ENCODE assay signal across 19 cellular contexts in the genomic region with DNA sequence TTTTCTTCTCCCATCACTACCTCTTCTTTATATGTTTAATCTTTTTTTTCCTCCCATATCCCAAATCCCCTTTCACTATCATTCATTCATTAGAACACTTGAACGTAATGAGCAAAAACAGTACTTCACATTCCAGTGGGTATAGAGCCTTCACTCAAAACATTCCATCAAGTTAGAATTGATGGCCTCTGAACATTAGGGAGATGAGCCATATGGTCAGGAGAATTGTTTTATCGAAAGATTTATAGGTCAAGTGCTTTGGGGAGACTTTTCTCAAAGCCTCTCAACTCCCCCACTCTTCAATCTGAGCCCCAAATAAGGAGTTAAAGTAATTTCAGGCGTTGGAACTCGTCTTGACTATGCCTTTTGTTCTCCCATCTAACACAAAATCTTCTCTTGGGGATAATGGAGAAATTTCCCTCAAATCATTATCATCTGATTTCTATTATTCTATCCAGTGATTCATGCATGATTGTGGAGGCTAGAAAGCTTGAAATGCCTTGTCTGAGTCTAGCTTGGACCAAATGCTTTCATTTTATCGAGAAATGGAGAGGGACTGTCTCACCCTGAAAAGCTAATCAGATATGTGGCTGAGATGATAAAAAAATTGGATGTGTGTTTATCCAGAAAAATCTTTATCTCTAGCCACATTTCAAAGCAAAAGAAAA.
A peak's percentile ranks its signal among the peaks of the same experiment; 100 is the strongest.
DNase-seq lines count a peak whose midpoint lies in the region; ATAC-seq, FAIRE-seq and TF ChIP-seq lines count a peak whose summit lies in the region.
"Had no signal": no experiment of that assay in that cellular context is flagged by ENCODE, and none has a peak within 500 bp of the region (broad histone marks: within the 10 kb centered on the region; RNA-seq: fewer than 3 reads in every experiment).

No MANE protein-coding gene starts in this region.

- H4K91ac ChIP-seq in IMR-90 (ENCODE audit: insufficient read depth, low read depth, low read length), result no peak overlapping the region; the same call in 1 of the 2 replicates
- H4K91ac ChIP-seq in H1 (replicated peaks; ENCODE audit: insufficient read length, low read length), result no peak overlapping the region

- DNase-seq in AG20443 (ENCODE audit: low spot score), result peak; percentile 38
- peak; percentile 67 for DNase-seq in IMR-90
- DNase-seq in H1 (ENCODE audit: low read depth in 1 of 2, low spot score in 2 of 2), result no peak
- DNase-seq in mesothelial cell of epicardium (ENCODE audit: low spot score in 2 of 2, unreplicated experiment in 2 of 2), result no peak
- DNase-seq in activated naive CD4-positive, alpha-beta T cell treated with anti-CD3 and anti-CD28 coated beads for 36 hours, result no peak
- no peak for DNase-seq in GDM1 (lab: John Stamatoyannopoulos, UW)
- DNase-seq in NCI-H1694 treated with DMSO at 0.1 percent for 48 hours (lab: John Stamatoyannopoulos, UW), result no peak
- DNase-seq in ovary, result no peak
- DNase-seq: CD4-positive, alpha-beta T cell; DMS53; NCI-H1436 treated with DMSO at 0.1 percent for 48 hours; NCI-H2081 treated with DMSO at 0.1 percent for 48 hours; NCI-H510A; NCI-H82 had no signal

- H3K36me3 ChIP-seq in IMR-90 (ENCODE audit: control insufficient read depth, insufficient read depth, low read length) (no peaks in the 10 kb centered on the region), H1 (ENCODE audit: control insufficient read depth in 2 of 4, insufficient read depth in 4 of 4, low read length in 3 of 4) (no peaks in the 10 kb centered on the region), ovary (no peaks in the 10 kb centered on the region)

- H2BK20ac ChIP-seq in IMR-90 (ENCODE audit: low read depth, low read length) (no peak overlapping the region), H1 (ENCODE audit: low read length) (no peak overlapping the region)

- H3K4me1 Mint-ChIP-seq in mesothelial cell of epicardium, result peaks cover 51% of the 10 kb centered on the region
- no peaks in the 10 kb centered on the region for H3K4me1 Mint-ChIP-seq in activated naive CD4-positive, alpha-beta T cell treated with anti-CD3 and anti-CD28 coated beads for 36 hours (ENCODE audit: low read depth)

- no peaks in the 10 kb centered on the region for H3K9me3 Mint-ChIP-seq in mesothelial cell of epicardium
- no peaks in the 10 kb centered on the region for H3K9me3 Mint-ChIP-seq in activated naive CD4-positive, alpha-beta T cell treated with anti-CD3 and anti-CD28 coated beads for 36 hours
- H3K9me3 Mint-ChIP-seq: CD4-positive, alpha-beta T cell had no signal

- peaks cover 10% of the 10 kb centered on the region; the same call in 1 of the 2 replicates for H3K9me1 ChIP-seq in IMR-90 (ENCODE audit: insufficient read depth, low read length)

- H3K9me3 ChIP-seq in IMR-90 (ENCODE audit: control insufficient read depth, insufficient read depth, low read length), result no peaks in the 10 kb centered on the region
- H3K9me3 ChIP-seq in H1 (ENCODE audit: insufficient read depth in 2 of 2, low read depth in 1 of 2, low read length in 1 of 2), result no peaks in the 10 kb centered on the region
- no peaks in the 10 kb centered on the region for H3K9me3 ChIP-seq in ovary
- H3K9me3 ChIP-seq: A549 had no signal

- H3K23me2 ChIP-seq in H1 (ENCODE audit: low read depth, low read length), result no peaks in the 10 kb centered on the region

- H2BK120ac ChIP-seq in IMR-90 (ENCODE audit: low read depth, low read length) (no peak overlapping the region), H1 (replicated peaks; ENCODE audit: low read depth, low read length) (no peak overlapping the region)

- no TSS peak for BruUV-seq in IMR-90 (replicated peaks; lab: Mats Ljungman, UMichigan)

- no peak for TF ChIP-seq POLR2A in IMR-90 (IDR thresholded peaks at IDR 0.05; ENCODE audit: low read depth, low read length)
- no peak for TF ChIP-seq POLR2A in H1 (IDR thresholded peaks at IDR 0.05; ENCODE audit: control extremely low read depth in 1 of 2, low read depth in 2 of 2, low read length in 2 of 2)
- no peak for TF ChIP-seq POLR2A in ovary (IDR thresholded peaks at IDR 0.05)

- H3K23ac ChIP-seq in IMR-90 (ENCODE audit: low read depth, low read length), result no peak overlapping the region; the same call in 1 of the 2 replicates
- no peak overlapping the region for H3K23ac ChIP-seq in H1 (ENCODE audit: insufficient read length)

- H2AFZ ChIP-seq in IMR-90 (replicated peaks; ENCODE audit: low read length, poor library complexity), result no peak overlapping the region
- no peak overlapping the region for H2AFZ ChIP-seq in H1 (ENCODE audit: low read length)

- H3K27me3 ChIP-seq in IMR-90 (ENCODE audit: control insufficient read depth, insufficient read depth, low read length) (no peaks in the 10 kb centered on the region), H1 (replicated peaks in 1 of 4; ENCODE audit: control insufficient read depth in 3 of 4, extremely low read depth in 1 of 4, insufficient read depth in 3 of 4, low read length in 3 of 4) (peaks cover 0 to 2% (median 0%) of the 10 kb centered on the region in 4 experiments; a peak in 1 of 7 replicates), ovary (no peaks in the 10 kb centered on the region)

- WGBS in IMR-90 (ENCODE audit: extremely low coverage in 2 of 2, insufficient read length in 1 of 2), 2 experiments, result 100% methylated on average over 1 of the region's 5 CpGs; no CpG with 5 or more reads in 1 of the 2 experiments
- WGBS in H1 (ENCODE audit: extremely low coverage in 1 of 2, insufficient coverage in 1 of 2, insufficient read length in 1 of 2, insufficient replicate concordance in 2 of 2, low coverage in 1 of 2, low lambda C conversion rate in 2 of 2, missing lambda C conversion rate in 1 of 2), 2 experiments, result 67 to 100% methylated on average over 1 to 5 of the region's 5 CpGs
- 68 to 91% (median 73%) methylated on average over 5 of the region's 5 CpGs for WGBS in ovary, 3 donors

- FAIRE-seq in H1 (lab: Jason Lieb, UNC), result peak; percentile 32
- FAIRE-seq: A549, GM12878, HepG2 had no signal

- H4K8ac ChIP-seq in IMR-90 (ENCODE audit: low read depth in 2 of 2, low read length in 2 of 2), result no peak overlapping the region; a peak in 1 of 4 replicates
- no peak overlapping the region for H4K8ac ChIP-seq in H1 (ENCODE audit: extremely low read depth, insufficient read depth, low read length)

- CTCF ChIA-PET in IMR-90 (lab: Yijun Ruan, JAX), result no interaction called here
- CTCF ChIA-PET in H1 (lab: Charles Lee; ENCODE audit: partially characterized antibody), result interaction anchor here (0.7 to 1.3 kb wide), 2 partner anchors 48 to 291 kb away, joined by 3 to 4 read pairs; no protein-coding TSS in a partner anchor
- CTCF ChIA-PET in activated naive CD4-positive, alpha-beta T cell treated with anti-CD3 and anti-CD28 coated beads for 36 hours (lab: Charles Lee), result no interaction called here

- no peak overlapping the region for H3K27ac ChIP-seq in IMR-90 (ENCODE audit: insufficient read depth, low read length)
- H3K27ac ChIP-seq in H1 (ENCODE audit: low read depth, low read length), result no peak overlapping the region
- no peak overlapping the region for H3K27ac ChIP-seq in ovary
- H3K27ac ChIP-seq: A549, KMS-11 had no signal

- intact Hi-C loops in IMR-90 (cut with micrococcal nuclease) (no loop called here), ovary (cut with DNase I) (no loop called here)
- intact Hi-C loops in activated naive CD4-positive, alpha-beta T cell treated with anti-CD3 and anti-CD28 coated beads for 36 hours (cut with micrococcal nuclease), result no loop called here

- in situ Hi-C loops in IMR-90 (cut with MboI; ENCODE audit: low sequenced_read_pairs), result no loop called here

- H3K79me1 ChIP-seq in IMR-90 (ENCODE audit: low read depth in 1 of 2, low read length in 2 of 2) (no peaks in the 10 kb centered on the region), H1 (ENCODE audit: low read depth, low read length) (no peaks in the 10 kb centered on the region)

- H2AK5ac ChIP-seq in IMR-90 (ENCODE audit: low read depth, low read length) (no peak overlapping the region), H1 (ENCODE audit: low read depth, low read length) (no peak overlapping the region)

- no peaks in the 10 kb centered on the region for H3K79me2 ChIP-seq in H1 (ENCODE audit: control insufficient read depth in 1 of 2, insufficient read depth in 2 of 2, low read length in 2 of 2)

- peak overlapping the region; percentile 3 for H2BK5ac ChIP-seq in IMR-90 (ENCODE audit: low read depth, low read length, poor library complexity, severe bottlenecking)
- H2BK5ac ChIP-seq in H1 (ENCODE audit: low read depth, low read length), result no peak overlapping the region

- no peaks in the 10 kb centered on the region for H3K27me3 Mint-ChIP-seq in mesothelial cell of epicardium (ENCODE audit: low read depth)
- peaks cover 10% of the 10 kb centered on the region for H3K27me3 Mint-ChIP-seq in activated naive CD4-positive, alpha-beta T cell treated with anti-CD3 and anti-CD28 coated beads for 36 hours (ENCODE audit: low read depth)

- ATAC-seq in IMR-90 (ENCODE audit: low read depth), result no peak
- ATAC-seq: A549, GM12878, HCT116, HepG2 had no signal

- H3K56ac ChIP-seq in IMR-90 (ENCODE audit: extremely low read depth, insufficient read depth, low read length), result no peak overlapping the region
- H3K56ac ChIP-seq in H1 (replicated peaks; ENCODE audit: insufficient read length, low read depth, low read length), result no peak overlapping the region

- no peaks in the 10 kb centered on the region for H4K20me1 ChIP-seq in IMR-90 (ENCODE audit: insufficient read depth, low read length)
- H4K20me1 ChIP-seq in H1 (replicated peaks in 1 of 2; ENCODE audit: control insufficient read depth in 1 of 2, insufficient read depth in 2 of 2, low read length in 2 of 2), result no peaks in the 10 kb centered on the region

- H4K5ac ChIP-seq in IMR-90 (ENCODE audit: low read depth, low read length) (peak overlapping the region; percentile 35; the same call in 1 of the 2 replicates), H1 (ENCODE audit: insufficient read length, low read depth, low read length) (no peak overlapping the region)

- peaks cover 25% of the 10 kb centered on the region for H3K4me1 ChIP-seq in IMR-90 (ENCODE audit: control insufficient read depth, insufficient read depth, low read length)
- H3K4me1 ChIP-seq in H1 (replicated peaks in 1 of 4; ENCODE audit: control insufficient read depth in 3 of 4, insufficient read depth in 4 of 4, low read length in 3 of 4), result peaks cover 5 to 14% (median 10%) of the 10 kb centered on the region in 4 experiments; a peak in 5 of 7 replicates
- peaks cover 13% of the 10 kb centered on the region for H3K4me1 ChIP-seq in ovary (ENCODE audit: insufficient read depth)
- H3K4me1 ChIP-seq: A549 had no signal

- no peak overlapping the region for H2AK9ac ChIP-seq in IMR-90 (replicated peaks; ENCODE audit: low read depth, low read length, poor library complexity)

- POLR2A ChIA-PET in IMR-90 (lab: Charles Lee; ENCODE audit: unreplicated experiment) (no interaction called here), H1 (lab: Charles Lee; ENCODE audit: partially characterized antibody) (interaction anchor here (0.6 kb wide), 1 partner anchor 1318 kb away, joined by 3 read pairs; no protein-coding TSS in a partner anchor)

- no peaks in the 10 kb centered on the region for H3K36me3 Mint-ChIP-seq in mesothelial cell of epicardium
- no peaks in the 10 kb centered on the region for H3K36me3 Mint-ChIP-seq in activated naive CD4-positive, alpha-beta T cell treated with anti-CD3 and anti-CD28 coated beads for 36 hours (ENCODE audit: low read depth)

- TF ChIP-seq CTCF in IMR-90 (conservative IDR thresholded peaks at IDR 0.05; ENCODE audit: low read depth, low read length) (no peak), H1 (IDR thresholded peaks at IDR 0.05; ENCODE audit: control extremely low read depth in 1 of 3, insufficient read depth in 1 of 3, low read depth in 1 of 3, low read length in 3 of 3) (no peak), mesothelial cell of epicardium (IDR thresholded peaks at IDR 0.05; ENCODE audit: unreplicated experiment) (no peak), ovary (IDR thresholded peaks at IDR 0.05) (no peak)

- TF ChIP-seq EP300 in H1 (IDR thresholded peaks at IDR 0.05; ENCODE audit: borderline replicate concordance in 1 of 2, low read depth in 2 of 2, low read length in 2 of 2), result no peak
- TF ChIP-seq EP300 in ovary (IDR thresholded peaks at IDR 0.05), result no peak

- TF ChIP-seq RAD21 in IMR-90 (IDR thresholded peaks at IDR 0.05; ENCODE audit: low read length) (no peak), H1 (IDR thresholded peaks at IDR 0.05 in 1 of 2, conservative IDR thresholded peaks at IDR 0.05 in 1 of 2; ENCODE audit: low read depth in 2 of 2, low read length in 2 of 2) (no peak)

- 0 out of 2 replicates have a peak overlapping the region, but pooled peaks have one; percentile 13 for H3K14ac ChIP-seq in IMR-90 (replicated peaks; ENCODE audit: low read depth, low read length)
- H3K14ac ChIP-seq in H1 (ENCODE audit: insufficient read length), result no peak overlapping the region

- H3K4me2 ChIP-seq in IMR-90 (ENCODE audit: low read depth, low read length) (peak overlapping the region; percentile 11; the same call in 1 of the 2 replicates), H1 (ENCODE audit: insufficient read depth in 1 of 2, low read depth in 2 of 2, low read length in 2 of 2) (no peak overlapping the region)
- H3K4me2 ChIP-seq: A549, KMS-11 had no signal

- H3K27ac Mint-ChIP-seq in mesothelial cell of epicardium, result peak overlapping the region; percentile 58
- no peak overlapping the region for H3K27ac Mint-ChIP-seq in activated naive CD4-positive, alpha-beta T cell treated with anti-CD3 and anti-CD28 coated beads for 36 hours
- H3K27ac Mint-ChIP-seq: CD4-positive, alpha-beta T cell had no signal

- no peak overlapping the region for H2BK12ac ChIP-seq in H1 (ENCODE audit: low read depth, low read length)

- H3K9ac ChIP-seq in IMR-90 (ENCODE audit: low read depth, low read length) (no peak overlapping the region), H1 (replicated peaks in 1 of 4; ENCODE audit: extremely low read depth in 1 of 4, low read depth in 3 of 4, low read length in 3 of 4) (no peak overlapping the region)
- H3K9ac ChIP-seq: KMS-11 had no signal

- dilution Hi-C loops in IMR-90 (cut with HindIII; ENCODE audit: low sequenced_read_pairs, unreplicated experiment), result no loop called here

- H3K4me3 ChIP-seq in IMR-90 (ENCODE audit: insufficient read depth, low read depth, low read length) (no peak overlapping the region), H1 (ENCODE audit: extremely low read depth in 1 of 4, insufficient read depth in 2 of 4, low read depth in 3 of 4, low read length in 4 of 4) (no peak overlapping the region), ovary (no peak overlapping the region)
- H3K4me3 ChIP-seq: A549, GM12878 had no signal

- no peak overlapping the region; the same call in 1 of the 2 replicates for H3K4ac ChIP-seq in IMR-90 (ENCODE audit: low read depth, low read length)
- H3K4ac ChIP-seq in H1 (replicated peaks; ENCODE audit: insufficient read length, low read depth, low read length), result no peak overlapping the region

- H2BK15ac ChIP-seq in IMR-90 (ENCODE audit: low read depth, low read length), result peak overlapping the region; percentile 66; the same call in 2 of the 3 replicates
- no peak overlapping the region for H2BK15ac ChIP-seq in H1 (ENCODE audit: low read length)

- no peak overlapping the region for H3K4me3 Mint-ChIP-seq in mesothelial cell of epicardium
- H3K4me3 Mint-ChIP-seq in activated naive CD4-positive, alpha-beta T cell treated with anti-CD3 and anti-CD28 coated beads for 36 hours, result no peak overlapping the region
- H3K4me3 Mint-ChIP-seq: CD4-positive, alpha-beta T cell had no signal

- peak overlapping the region; percentile 32; the same call in 1 of the 2 replicates for H3K18ac ChIP-seq in IMR-90 (ENCODE audit: low read depth, low read length)
- H3K18ac ChIP-seq in H1 (ENCODE audit: extremely low read depth, low read length), result no peak overlapping the region

Comparison
In these comparisons a context has a peak if more than half of its experiments do, and no peak if none do; other contexts are left out.
1. DNase-seq: peak in AG20443 (single experiment) and IMR-90 (single experiment); none in H1 (0 of 2), mesothelial cell of epicardium (0 of 2), activated naive CD4-positive, alpha-beta T cell treated with anti-CD3 and anti-CD28 coated beads for 36 hours (single experiment), GDM1 (single experiment), NCI-H1694 treated with DMSO at 0.1 percent for 48 hours (single experiment) and ovary (0 of 5).